Comparison of ENCODE assay signal across 1 cellular context in genomic region chr12:43578782-43579181, GRCh38.
TF ChIP-seq lines count a peak whose summit lies in the region.

No MANE protein-coding gene starts in this region.

TF ChIP-seq in HEK293, 187 proteins besides CTCF, POLR2A, EP300 and RAD21 (continued from another document):
- TF ChIP-seq ZBTB26 (tag by site-specific recombination; optimal IDR thresholded peaks at IDR 0.05), result no peak
- no peak for TF ChIP-seq ZNF596 (tag by site-specific recombination; IDR thresholded peaks at IDR 0.05)
- no peak for TF ChIP-seq ZNF214 (tag by site-specific recombination; IDR thresholded peaks at IDR 0.05; ENCODE audit: borderline replicate concordance)
- no peak for TF ChIP-seq ZNF416 (tag by site-specific recombination; IDR thresholded peaks at IDR 0.05)
- no peak for TF ChIP-seq ZNF777 (tag by site-specific recombination; IDR thresholded peaks at IDR 0.05; ENCODE audit: borderline replicate concordance)
- no peak for TF ChIP-seq ZNF423 (tag by site-specific recombination; IDR thresholded peaks at IDR 0.05)
- TF ChIP-seq, protein P1, sequence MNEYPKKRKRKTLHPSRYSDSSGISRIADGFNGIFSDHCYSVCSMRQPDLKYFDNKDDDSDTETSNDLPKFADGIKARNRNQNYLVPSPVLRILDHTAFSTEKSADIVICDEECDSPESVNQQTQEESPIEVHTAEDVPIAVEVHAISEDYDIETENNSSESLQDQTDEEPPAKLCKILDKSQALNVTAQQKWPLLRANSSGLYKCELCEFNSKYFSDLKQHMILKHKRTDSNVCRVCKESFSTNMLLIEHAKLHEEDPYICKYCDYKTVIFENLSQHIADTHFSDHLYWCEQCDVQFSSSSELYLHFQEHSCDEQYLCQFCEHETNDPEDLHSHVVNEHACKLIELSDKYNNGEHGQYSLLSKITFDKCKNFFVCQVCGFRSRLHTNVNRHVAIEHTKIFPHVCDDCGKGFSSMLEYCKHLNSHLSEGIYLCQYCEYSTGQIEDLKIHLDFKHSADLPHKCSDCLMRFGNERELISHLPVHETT (tag by site-specific recombination; IDR thresholded peaks at IDR 0.05), result no peak
- no peak for TF ChIP-seq EGR2 (tag by site-specific recombination; IDR thresholded peaks at IDR 0.05; ENCODE audit: low read depth)
- TF ChIP-seq ZNF221 (tag by site-specific recombination; IDR thresholded peaks at IDR 0.05; ENCODE audit: borderline replicate concordance), result no peak
